14 cellular contexts compared by ENCODE assay signal in the genomic region with DNA sequence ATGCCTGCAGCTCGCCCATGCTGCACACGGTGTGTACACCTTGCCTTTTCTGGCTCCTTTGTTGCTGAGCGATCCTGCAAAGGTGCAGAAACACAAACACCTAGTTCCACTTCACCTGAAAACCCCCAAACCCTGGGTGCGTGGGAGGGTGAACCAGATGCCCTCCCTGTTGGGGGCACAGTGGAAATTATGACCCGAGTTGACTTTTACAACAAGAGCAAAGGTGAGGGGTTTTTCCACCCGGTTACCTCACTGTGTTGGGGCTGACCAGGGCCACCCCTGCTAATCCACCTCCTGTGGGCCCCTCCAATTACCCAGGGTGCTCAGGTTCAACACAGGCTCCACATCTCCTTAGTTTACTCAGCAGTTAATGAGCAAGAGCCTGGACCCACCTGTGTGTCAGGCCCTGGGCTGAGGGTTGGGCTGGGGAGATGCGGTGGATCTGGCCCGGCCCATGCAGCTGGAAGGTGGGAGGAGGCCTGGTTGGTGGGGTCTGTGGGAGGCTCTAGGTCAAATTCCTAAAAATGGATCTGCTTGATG. TPM values are rescaled to one million over a fixed set of nuclear protein-coding genes. Genes with fewer than 3 reads are reported as not detected.
DNase-seq lines count a peak whose midpoint lies in the region; ATAC-seq, FAIRE-seq and TF ChIP-seq lines count a peak whose summit lies in the region.
"Had no signal": no experiment of that assay in that cellular context is flagged by ENCODE, and none has a peak within 500 bp of the region (broad histone marks: within the 10 kb centered on the region; RNA-seq: fewer than 3 reads in every experiment).

No MANE protein-coding gene starts in this region.

- peaks cover 5% of the 10 kb centered on the region for H3K27me3 Mint-ChIP-seq in activated T-helper 1 cell treated with anti-CD3 and anti-CD28 coated beads, Interleukin-12 subunit alpha, Interleukin-12 subunit beta, Interleukin-2, Interleukin-4 antibody, amounts not matched to agents 30 ng/mL and 10 ng/mL and 1 ng/mL, durations not matched to agents 14 hours and 24 hours and 36 hours (ENCODE audit: insufficient read depth)

- no peak overlapping the region for H4K8ac ChIP-seq in trophoblast cell (ENCODE audit: low read depth, low read length)

- FAIRE-seq in H54 (lab: Jason Lieb, UNC), result no peak
- FAIRE-seq: keratinocyte had no signal

- peaks cover 40% of the 10 kb centered on the region for H3K4me1 ChIP-seq in left ventricle myocardium inferior
- peaks cover 25 to 30% of the 10 kb centered on the region in 2 experiments for H3K4me1 ChIP-seq in trophoblast cell (ENCODE audit: control insufficient read depth in 1 of 2, insufficient read depth in 2 of 2, low read length in 2 of 2)
- peaks cover 36% of the 10 kb centered on the region for H3K4me1 ChIP-seq in upper lobe of right lung
- H3K4me1 ChIP-seq in ovary (ENCODE audit: insufficient read depth), result peaks cover 14% of the 10 kb centered on the region

- TF ChIP-seq POLR2A in ovary (IDR thresholded peaks at IDR 0.05), result no peak
- TF ChIP-seq POLR2A in H54 (IDR thresholded peaks at IDR 0.05; ENCODE audit: low read depth, low read length), result no peak

- TF ChIP-seq EP300 in ovary (IDR thresholded peaks at IDR 0.05), result no peak

- H3K9ac ChIP-seq in trophoblast cell (ENCODE audit: low read length), result no peak overlapping the region

- H2AFZ ChIP-seq in trophoblast cell (ENCODE audit: insufficient read depth, low read length, poor library complexity), result no peak overlapping the region

- no peak overlapping the region for H2AK5ac ChIP-seq in trophoblast cell (ENCODE audit: low read length)

- H3K4me1 Mint-ChIP-seq in activated T-helper 1 cell treated with anti-CD3 and anti-CD28 coated beads, Interleukin-12 subunit alpha, Interleukin-12 subunit beta, Interleukin-2, Interleukin-4 antibody, amounts not matched to agents 30 ng/mL and 10 ng/mL and 1 ng/mL, durations not matched to agents 14 hours and 24 hours and 36 hours (ENCODE audit: low read depth), result peaks cover 51% of the 10 kb centered on the region

- ATAC-seq in Right ventricle myocardium superior (ENCODE audit: poor library complexity) (no peak), upper lobe of right lung (no peak)

- peak overlapping the region; percentile 42 for H4K91ac ChIP-seq in trophoblast cell (ENCODE audit: low read depth, low read length)

- peak overlapping the region; percentile 92 for H3K27ac Mint-ChIP-seq in activated T-helper 1 cell treated with anti-CD3 and anti-CD28 coated beads, Interleukin-12 subunit alpha, Interleukin-12 subunit beta, Interleukin-2, Interleukin-4 antibody, amounts not matched to agents 30 ng/mL and 10 ng/mL and 1 ng/mL, durations not matched to agents 14 hours and 24 hours and 36 hours
- H3K27ac Mint-ChIP-seq: H9 had no signal

- no peak overlapping the region for H3K23ac ChIP-seq in trophoblast cell (ENCODE audit: low read length)

- H3K36me3 ChIP-seq in left ventricle myocardium inferior (no peaks in the 10 kb centered on the region), trophoblast cell (ENCODE audit: control insufficient read depth in 1 of 2, insufficient read depth in 2 of 2, low read length in 2 of 2) (no peaks in the 10 kb centered on the region), upper lobe of right lung (no peaks in the 10 kb centered on the region), ovary (no peaks in the 10 kb centered on the region)
- H3K36me3 ChIP-seq: BE2C had no signal

- H3K4me3 Mint-ChIP-seq in activated T-helper 1 cell treated with anti-CD3 and anti-CD28 coated beads, Interleukin-12 subunit alpha, Interleukin-12 subunit beta, Interleukin-2, Interleukin-4 antibody, amounts not matched to agents 30 ng/mL and 10 ng/mL and 1 ng/mL, durations not matched to agents 14 hours and 24 hours and 36 hours, result peak overlapping the region; percentile 17
- H3K4me3 Mint-ChIP-seq: H9 had no signal

- peaks cover 8% of the 10 kb centered on the region for H3K36me3 Mint-ChIP-seq in activated T-helper 1 cell treated with anti-CD3 and anti-CD28 coated beads, Interleukin-12 subunit alpha, Interleukin-12 subunit beta, Interleukin-2, Interleukin-4 antibody, amounts not matched to agents 30 ng/mL and 10 ng/mL and 1 ng/mL, durations not matched to agents 14 hours and 24 hours and 36 hours (ENCODE audit: low read depth)

- intact Hi-C loops in left ventricle myocardium inferior (cut with micrococcal nuclease), result no loop called here
- intact Hi-C loops in Right ventricle myocardium superior (cut with DNase I), result no loop called here
- intact Hi-C loops in activated T-helper 1 cell treated with anti-CD3 and anti-CD28 coated beads, Interleukin-12 subunit alpha, Interleukin-12 subunit beta, Interleukin-2, Interleukin-4 antibody, amounts not matched to agents 30 ng/mL and 10 ng/mL and 1 ng/mL, durations not matched to agents 14 hours and 24 hours and 36 hours (cut with micrococcal nuclease), result loop anchor here (2.0 to 10.0 kb wide), 3 partner anchors 14 to 184 kb away; partner anchors contain the start of gene EMSY
- intact Hi-C loops in upper lobe of right lung (cut with DNase I), result no loop called here
- intact Hi-C loops in ovary (cut with DNase I), result no loop called here

- no peak overlapping the region for H2BK5ac ChIP-seq in trophoblast cell (ENCODE audit: low read depth, low read length, poor library complexity)

- no peak for DNase-seq in left ventricle myocardium inferior
- no peak for DNase-seq in Right ventricle myocardium superior
- DNase-seq in activated T-helper 1 cell treated with anti-CD3 and anti-CD28 coated beads, Interleukin-12 subunit alpha, Interleukin-12 subunit beta, Interleukin-2, Interleukin-4 antibody, amounts not matched to agents 30 ng/mL and 10 ng/mL and 1 ng/mL, durations not matched to agents 14 hours and 24 hours and 36 hours (ENCODE audit: low spot score), result no peak
- DNase-seq in trophoblast cell, result no peak
- no peak for DNase-seq in upper lobe of right lung
- DNase-seq in ovary, result no peak
- DNase-seq in H54 (ENCODE audit: insufficient read length, low spot score), result no peak
- no peak for DNase-seq in SKM-1 (lab: John Stamatoyannopoulos, UW; ENCODE audit: unreplicated experiment)
- DNase-seq: BE2C; central memory CD4-positive, alpha-beta T cell; GF-D8; H9; NCI-H345 had no signal

- no peak overlapping the region for H3K4ac ChIP-seq in trophoblast cell (ENCODE audit: low read depth, low read length)

- WGBS in trophoblast cell (ENCODE audit: extremely low coverage, insufficient coverage, insufficient read length), result no CpG with 5 or more reads among the region's 8 CpGs
- WGBS in ovary, 3 donors, result 92 to 95% (median 93%) methylated on average over 8 of the region's 8 CpGs

- H3K27ac ChIP-seq in left ventricle myocardium inferior (replicated peaks) (peak overlapping the region; percentile 92), trophoblast cell (ENCODE audit: low read depth, low read length) (no peak overlapping the region), upper lobe of right lung (peak overlapping the region; percentile 87), ovary (peak overlapping the region in 1 of 2 donors; percentile 68)

- peaks cover 2% of the 10 kb centered on the region for H3K79me2 ChIP-seq in trophoblast cell (ENCODE audit: control insufficient read depth, insufficient read depth, low read length, poor library complexity)

- H2BK120ac ChIP-seq in trophoblast cell (ENCODE audit: insufficient read depth, low read length, poor library complexity), result no peak overlapping the region

- TF ChIP-seq CTCF in left ventricle myocardium inferior (IDR thresholded peaks at IDR 0.05; ENCODE audit: borderline replicate concordance) (no peak), upper lobe of right lung (IDR thresholded peaks at IDR 0.05) (no peak), ovary (IDR thresholded peaks at IDR 0.05) (no peak)

- H3K27me3 ChIP-seq in left ventricle myocardium inferior (ENCODE audit: low read depth), result no peaks in the 10 kb centered on the region
- H3K27me3 ChIP-seq in trophoblast cell (ENCODE audit: insufficient read depth, low read length), result no peaks in the 10 kb centered on the region
- H3K27me3 ChIP-seq in upper lobe of right lung, result no peaks in the 10 kb centered on the region
- no peaks in the 10 kb centered on the region for H3K27me3 ChIP-seq in ovary
- H3K27me3 ChIP-seq: BE2C had no signal

- no peak overlapping the region for H3K4me2 ChIP-seq in trophoblast cell (ENCODE audit: low read length)

- peak overlapping the region; percentile 47 for H2BK12ac ChIP-seq in trophoblast cell (ENCODE audit: low read length)

- no peak overlapping the region for H3K14ac ChIP-seq in trophoblast cell (ENCODE audit: low read length)

- peaks cover 12% of the 10 kb centered on the region for H3K9me3 ChIP-seq in left ventricle myocardium inferior (replicated peaks)
- peaks cover 6% of the 10 kb centered on the region for H3K9me3 ChIP-seq in trophoblast cell (ENCODE audit: insufficient read depth, low read depth, low read length)
- H3K9me3 ChIP-seq in upper lobe of right lung, result no peaks in the 10 kb centered on the region
- H3K9me3 ChIP-seq in ovary, result no peaks in the 10 kb centered on the region
- H3K9me3 ChIP-seq: BE2C had no signal

- H4K12ac ChIP-seq in trophoblast cell (ENCODE audit: low read depth, low read length), result no peak overlapping the region

- H3K4me3 ChIP-seq in left ventricle myocardium inferior, result no peak overlapping the region
- H3K4me3 ChIP-seq in trophoblast cell (ENCODE audit: low read depth, low read length), result no peak overlapping the region
- H3K4me3 ChIP-seq in upper lobe of right lung, result no peak overlapping the region
- H3K4me3 ChIP-seq in ovary, result no peak overlapping the region

- H3K79me1 ChIP-seq in trophoblast cell (ENCODE audit: low read length), result peaks cover 23% of the 10 kb centered on the region

- no peak overlapping the region for H3K18ac ChIP-seq in trophoblast cell (ENCODE audit: low read length)

- peaks cover 16% of the 10 kb centered on the region for H3K9me3 Mint-ChIP-seq in activated T-helper 1 cell treated with anti-CD3 and anti-CD28 coated beads, Interleukin-12 subunit alpha, Interleukin-12 subunit beta, Interleukin-2, Interleukin-4 antibody, amounts not matched to agents 30 ng/mL and 10 ng/mL and 1 ng/mL, durations not matched to agents 14 hours and 24 hours and 36 hours

RNA-seq across cellular contexts. Expression of gene LRRC32, which starts 42.1 kb away (rescaled TPM):
- 35.1 TPM for total RNA-seq in left ventricle myocardium inferior
- total RNA-seq in Right ventricle myocardium superior, result 30.3 TPM
- total RNA-seq in activated T-helper 1 cell treated with anti-CD3 and anti-CD28 coated beads, Interleukin-12 subunit alpha, Interleukin-12 subunit beta, Interleukin-2, Interleukin-4 antibody, amounts not matched to agents 30 ng/mL and 10 ng/mL and 1 ng/mL, durations not matched to agents 14 hours and 24 hours and 36 hours, result 5.5 and 5.7 TPM in 2 replicates
- polyA plus RNA-seq in trophoblast cell (2013), result 39.7 and 40.3 TPM in 2 replicates
- total RNA-seq in upper lobe of right lung, result 111 TPM
- total RNA-seq in ovary, result 10 to 100 TPM in 5 of 7 donors, 1 to 10 TPM in 2; 3.2 to 47.1 (median 29.5) TPM
- polyA plus RNA-seq in ovary, result 10 to 100 TPM; 19.4 to 39.9 TPM
- polyA plus RNA-seq: keratinocyte had no signal
